In the genomic region with DNA sequence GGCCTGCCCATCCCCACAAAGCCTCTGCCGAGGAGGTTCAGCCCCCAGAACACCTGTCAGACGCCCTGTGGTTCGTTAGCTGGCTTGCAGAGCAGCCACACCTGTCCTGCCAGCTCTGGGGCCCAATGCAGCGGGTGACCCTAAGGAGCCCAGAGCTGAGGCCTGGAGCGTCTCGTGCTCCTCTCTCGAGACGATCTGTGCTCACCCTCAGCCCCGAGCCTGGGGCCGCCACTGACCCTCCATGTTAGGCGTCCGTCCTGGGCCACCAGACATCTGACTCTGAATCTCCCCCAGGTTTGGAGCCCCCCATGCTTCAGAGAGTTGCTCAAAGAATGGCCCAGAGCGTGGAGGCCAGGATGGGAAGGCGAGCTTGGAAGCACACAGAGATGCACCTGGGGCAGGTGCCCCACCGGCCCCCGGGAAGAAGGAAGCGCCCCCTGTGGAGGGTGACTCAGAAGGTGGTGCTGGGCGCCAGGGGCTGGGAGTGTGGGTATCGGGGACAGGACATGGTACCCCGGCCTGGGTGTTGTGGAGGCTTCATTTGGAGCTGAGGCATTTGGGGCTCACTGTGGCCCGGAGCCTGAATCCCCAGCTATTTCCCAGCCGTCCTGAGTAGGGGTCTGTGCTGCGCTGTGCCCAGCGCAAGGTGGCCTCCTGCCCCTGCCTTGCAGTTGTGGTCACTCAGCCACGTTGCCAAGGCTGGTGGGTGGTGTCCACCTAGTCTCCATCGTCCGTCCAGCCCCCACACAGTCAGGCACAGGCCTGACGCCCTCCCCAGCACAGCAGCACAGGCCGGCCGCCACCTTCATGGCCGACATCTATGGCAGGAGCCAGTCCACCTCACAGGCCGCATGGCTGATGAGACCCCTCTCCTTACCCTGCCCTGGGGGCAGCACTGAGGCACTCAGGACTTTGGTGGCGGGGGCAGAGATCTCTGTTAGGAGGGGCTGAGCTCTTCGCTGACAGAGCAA, we compare ENCODE assay signal across 17 cellular contexts. TPM values are rescaled to one million over a fixed set of nuclear protein-coding genes. Genes with fewer than 3 reads are reported as not detected.
"Had no signal": no experiment of that assay in that cellular context is flagged by ENCODE, and none has a peak within 500 bp of the region (broad histone marks: within the 10 kb centered on the region; RNA-seq: fewer than 3 reads in every experiment).

No MANE protein-coding gene starts in this region.

- ATAC-seq: activated naive CD8-positive, alpha-beta T cell treated with anti-CD3 and anti-CD28 coated beads, Interleukin-2, amount 50 U/mL, for 24 hours; naive thymus-derived CD4-positive, alpha-beta T cell; sciatic nerve; stimulated activated naive CD8-positive, alpha-beta T cell treated with anti-CD3 and anti-CD28 coated beads, Interleukin-15, amount 100 ng/mL, for 72 hours had no signal

- H3K4me1 ChIP-seq: colonic mucosa had no signal

- H3K4me3 Mint-ChIP-seq: activated naive CD8-positive, alpha-beta T cell treated with anti-CD3 and anti-CD28 coated beads, Interleukin-2, amount 50 U/mL, for 24 hours; naive thymus-derived CD4-positive, alpha-beta T cell; stimulated activated naive CD8-positive, alpha-beta T cell treated with anti-CD3 and anti-CD28 coated beads, Interleukin-15, amount 100 ng/mL, for 72 hours had no signal

- H3K9me3 ChIP-seq: colonic mucosa, thoracic aorta had no signal

- H3K27me3 Mint-ChIP-seq: activated naive CD8-positive, alpha-beta T cell treated with anti-CD3 and anti-CD28 coated beads, Interleukin-2, amount 50 U/mL, for 24 hours; naive thymus-derived CD4-positive, alpha-beta T cell; progenitor cell of endocrine pancreas; stimulated activated naive CD8-positive, alpha-beta T cell treated with anti-CD3 and anti-CD28 coated beads, Interleukin-15, amount 100 ng/mL, for 72 hours had no signal

- H3K9me3 Mint-ChIP-seq: activated naive CD8-positive, alpha-beta T cell treated with anti-CD3 and anti-CD28 coated beads, Interleukin-2, amount 50 U/mL, for 24 hours; naive thymus-derived CD4-positive, alpha-beta T cell; stimulated activated naive CD8-positive, alpha-beta T cell treated with anti-CD3 and anti-CD28 coated beads, Interleukin-15, amount 100 ng/mL, for 72 hours had no signal

- H3K27me3 ChIP-seq: cardiac muscle cell, colonic mucosa had no signal

- H3K27ac ChIP-seq: cardiac muscle cell, colonic mucosa, thoracic aorta had no signal

- H3K4me3 ChIP-seq: cardiac muscle cell, colonic mucosa, thoracic aorta had no signal

- H3K27ac Mint-ChIP-seq: activated naive CD8-positive, alpha-beta T cell treated with anti-CD3 and anti-CD28 coated beads, Interleukin-2, amount 50 U/mL, for 24 hours; progenitor cell of endocrine pancreas had no signal

- DNase-seq: activated CD4-positive, alpha-beta T cell treated with anti-CD3 and anti-CD28 coated beads, Interleukin-2, amount 50 U/mL, for 1 hour; activated CD4-positive, CD25-positive, alpha-beta regulatory T cell; activated gamma-delta T cell; activated naive CD8-positive, alpha-beta T cell treated with anti-CD3 and anti-CD28 coated beads, Interleukin-2, amount 50 U/mL, for 24 hours; activated T-cell treated with anti-CD3 and anti-CD28 coated beads, Interleukin-2, amount 50 U/mL, for 48 hours; colonic mucosa; effector CD4-positive, alpha-beta T cell; stimulated activated CD4-positive, alpha-beta T cell treated with anti-CD3 and anti-CD28 coated beads, Interleukin-2, amount 100 ng/mL, for 48 hours; stimulated activated naive CD8-positive, alpha-beta T cell treated with anti-CD3 and anti-CD28 coated beads, Interleukin-15, amount 100 ng/mL, for 72 hours had no signal

RNA-seq across cellular contexts. Expression of a gene that starts 48.1 kb away (rescaled TPM):
- total RNA-seq: cardiac muscle cell, colonic mucosa, lower leg skin, sciatic nerve, thoracic aorta, ureter had no signal
- polyA plus RNA-seq: cardiac muscle cell; keratinocyte; naive thymus-derived CD4-positive, alpha-beta T cell had no signal
